In genomic region chr20:32231245-32231644, GRCh38 we compare ENCODE assay signal across 15 cellular contexts. TPM values are rescaled to one million over a fixed set of nuclear protein-coding genes. Genes with fewer than 3 reads are reported as not detected.
DNase-seq lines count a peak whose midpoint lies in the region; ATAC-seq lines count a peak whose summit lies in the region.
"Had no signal": no experiment of that assay in that cellular context is flagged by ENCODE, and none has a peak within 500 bp of the region (broad histone marks: within the 10 kb centered on the region; RNA-seq: fewer than 3 reads in every experiment).

No MANE protein-coding gene starts in this region.

- peak overlapping the region; percentile 97 for H3K27ac Mint-ChIP-seq in activated naive CD4-positive, alpha-beta T cell treated with anti-CD3 and anti-CD28 coated beads, Interleukin-2, amount 50 U/mL, for 24 hours
- H3K27ac Mint-ChIP-seq in activated CD4-positive, alpha-beta memory T cell treated with anti-CD3 and anti-CD28 coated beads for 36 hours = peak overlapping the region; percentile 97
- peak overlapping the region; percentile 78 for H3K27ac Mint-ChIP-seq in dendritic cell treated with granulocyte-macrophage colony-stimulating factor and Interleukin-4, amounts not matched to agents 40 ng/mL and 50 ng/mL, for 4 days
- peak overlapping the region; percentile 96 for H3K27ac Mint-ChIP-seq in stimulated activated memory B cell treated with anti-CD40 and anti-IgM and Interleukin-4, amounts not matched to agents 10 μg/mL and 1 μg/mL and 100 μg/mL, for 72 hours

- CTCF ChIA-PET in activated CD4-positive, alpha-beta memory T cell treated with anti-CD3 and anti-CD28 coated beads for 36 hours (lab: Charles Lee) = interaction anchor here (0.9 kb wide), 1 partner anchor 255 kb away, joined by 3 read pairs; no protein-coding TSS in a partner anchor

- peaks cover 38% of the 10 kb centered on the region for H3K4me1 Mint-ChIP-seq in activated naive CD4-positive, alpha-beta T cell treated with anti-CD3 and anti-CD28 coated beads, Interleukin-2, amount 50 U/mL, for 24 hours
- peaks cover 52% of the 10 kb centered on the region for H3K4me1 Mint-ChIP-seq in activated CD4-positive, alpha-beta memory T cell treated with anti-CD3 and anti-CD28 coated beads for 36 hours (ENCODE audit: low read depth)
- H3K4me1 Mint-ChIP-seq in dendritic cell treated with granulocyte-macrophage colony-stimulating factor and Interleukin-4, amounts not matched to agents 40 ng/mL and 50 ng/mL, for 4 days (ENCODE audit: low read depth) = peaks cover 69% of the 10 kb centered on the region
- H3K4me1 Mint-ChIP-seq in stimulated activated memory B cell treated with anti-CD40 and anti-IgM and Interleukin-4, amounts not matched to agents 10 μg/mL and 1 μg/mL and 100 μg/mL, for 72 hours = peaks cover 29% of the 10 kb centered on the region

- no peaks in the 10 kb centered on the region for H3K9me3 Mint-ChIP-seq in activated naive CD4-positive, alpha-beta T cell treated with anti-CD3 and anti-CD28 coated beads, Interleukin-2, amount 50 U/mL, for 24 hours
- H3K9me3 Mint-ChIP-seq in activated CD4-positive, alpha-beta memory T cell treated with anti-CD3 and anti-CD28 coated beads for 36 hours = no peaks in the 10 kb centered on the region
- no peaks in the 10 kb centered on the region for H3K9me3 Mint-ChIP-seq in dendritic cell treated with granulocyte-macrophage colony-stimulating factor and Interleukin-4, amounts not matched to agents 40 ng/mL and 50 ng/mL, for 4 days
- H3K9me3 Mint-ChIP-seq in stimulated activated memory B cell treated with anti-CD40 and anti-IgM and Interleukin-4, amounts not matched to agents 10 μg/mL and 1 μg/mL and 100 μg/mL, for 72 hours = no peaks in the 10 kb centered on the region

- no peak for DNase-seq in activated naive CD4-positive, alpha-beta T cell treated with anti-CD3 and anti-CD28 coated beads, Interleukin-2, amount 50 U/mL, for 16 hours
- DNase-seq in activated CD4-positive, alpha-beta memory T cell treated with anti-CD3 and anti-CD28 coated beads for 36 hours = no peak
- no peak for DNase-seq in NCI-H1092 (lab: John Stamatoyannopoulos, UW)
- DNase-seq: cortex of kidney; gastrocnemius medialis; left lung; mucosa of descending colon; NCI-H2081 treated with DMSO at 0.1 percent for 48 hours; NCI-H510A treated with DMSO at 0.1 percent for 48 hours; stimulated activated CD4-positive, alpha-beta T cell treated with anti-CD3 and anti-CD28 coated beads, Interleukin-4, amount 100 ng/mL, for 1 hour had no signal

- no peaks in the 10 kb centered on the region for H3K27me3 Mint-ChIP-seq in activated naive CD4-positive, alpha-beta T cell treated with anti-CD3 and anti-CD28 coated beads, Interleukin-2, amount 50 U/mL, for 24 hours
- H3K27me3 Mint-ChIP-seq in activated CD4-positive, alpha-beta memory T cell treated with anti-CD3 and anti-CD28 coated beads for 36 hours = no peaks in the 10 kb centered on the region
- no peaks in the 10 kb centered on the region for H3K27me3 Mint-ChIP-seq in dendritic cell treated with granulocyte-macrophage colony-stimulating factor and Interleukin-4, amounts not matched to agents 40 ng/mL and 50 ng/mL, for 4 days
- no peaks in the 10 kb centered on the region for H3K27me3 Mint-ChIP-seq in stimulated activated memory B cell treated with anti-CD40 and anti-IgM and Interleukin-4, amounts not matched to agents 10 μg/mL and 1 μg/mL and 100 μg/mL, for 72 hours

- intact Hi-C loops in activated CD4-positive, alpha-beta memory T cell treated with anti-CD3 and anti-CD28 coated beads for 36 hours (cut with micrococcal nuclease) = no loop called here
- intact Hi-C loops in dendritic cell treated with granulocyte-macrophage colony-stimulating factor and Interleukin-4, amounts not matched to agents 40 ng/mL and 50 ng/mL, for 4 days (cut with micrococcal nuclease) = no loop called here

- no peak for ATAC-seq in stimulated activated memory B cell treated with anti-CD40 and anti-IgM and Interleukin-4, amounts not matched to agents 10 μg/mL and 1 μg/mL and 100 μg/mL, for 72 hours
- ATAC-seq in GM18520 (IDR thresholded peaks at IDR 0.05; ENCODE audit: unreplicated experiment) (no peak), GM19397 (IDR thresholded peaks at IDR 0.05; ENCODE audit: unreplicated experiment) (no peak)
- ATAC-seq: gastrocnemius medialis, mucosa of descending colon had no signal

- POLR2A ChIA-PET in activated CD4-positive, alpha-beta memory T cell treated with anti-CD3 and anti-CD28 coated beads for 36 hours (lab: Charles Lee) = interaction anchor here (1.2 to 3.4 kb wide), 6 partner anchors 18 to 102 kb away, joined by 3 to 36 read pairs (median 8); no protein-coding TSS in a partner anchor

- H3K36me3 Mint-ChIP-seq in activated naive CD4-positive, alpha-beta T cell treated with anti-CD3 and anti-CD28 coated beads, Interleukin-2, amount 50 U/mL, for 24 hours = peaks cover 38% of the 10 kb centered on the region
- peaks cover 65% of the 10 kb centered on the region for H3K36me3 Mint-ChIP-seq in activated CD4-positive, alpha-beta memory T cell treated with anti-CD3 and anti-CD28 coated beads for 36 hours
- peaks cover 66% of the 10 kb centered on the region for H3K36me3 Mint-ChIP-seq in dendritic cell treated with granulocyte-macrophage colony-stimulating factor and Interleukin-4, amounts not matched to agents 40 ng/mL and 50 ng/mL, for 4 days (ENCODE audit: low read depth)
- peaks cover 82% of the 10 kb centered on the region for H3K36me3 Mint-ChIP-seq in stimulated activated memory B cell treated with anti-CD40 and anti-IgM and Interleukin-4, amounts not matched to agents 10 μg/mL and 1 μg/mL and 100 μg/mL, for 72 hours

- peak overlapping the region; percentile 62 for H3K4me3 Mint-ChIP-seq in activated naive CD4-positive, alpha-beta T cell treated with anti-CD3 and anti-CD28 coated beads, Interleukin-2, amount 50 U/mL, for 24 hours
- H3K4me3 Mint-ChIP-seq in activated CD4-positive, alpha-beta memory T cell treated with anti-CD3 and anti-CD28 coated beads for 36 hours = no peak overlapping the region
- no peak overlapping the region for H3K4me3 Mint-ChIP-seq in dendritic cell treated with granulocyte-macrophage colony-stimulating factor and Interleukin-4, amounts not matched to agents 40 ng/mL and 50 ng/mL, for 4 days
- no peak overlapping the region for H3K4me3 Mint-ChIP-seq in stimulated activated memory B cell treated with anti-CD40 and anti-IgM and Interleukin-4, amounts not matched to agents 10 μg/mL and 1 μg/mL and 100 μg/mL, for 72 hours

RNA-seq across cellular contexts. Expression of gene POFUT1, which starts 23.6 kb away (rescaled TPM):
- total RNA-seq in activated CD4-positive, alpha-beta memory T cell treated with anti-CD3 and anti-CD28 coated beads for 36 hours = 10 to 100 TPM; 48.4 to 48.5 TPM

RNA-seq across cellular contexts. Expression of gene PLAGL2, which starts 23.7 kb away (rescaled TPM):
- total RNA-seq in activated CD4-positive, alpha-beta memory T cell treated with anti-CD3 and anti-CD28 coated beads for 36 hours = 10 to 100 TPM; 93.9 to 95.6 TPM

RNA-seq across cellular contexts. Expression of gene KIF3B, which starts 46.2 kb away (rescaled TPM):
- 10 to 100 TPM; 38.9 to 39.4 TPM for total RNA-seq in activated CD4-positive, alpha-beta memory T cell treated with anti-CD3 and anti-CD28 coated beads for 36 hours
